Comparison of ENCODE assay signal across 8 cellular contexts in genomic region chr6:11232177-11232967, GRCh38. TPM values are rescaled to one million over a fixed set of nuclear protein-coding genes. Genes with fewer than 3 reads are reported as not detected.
DNase-seq lines count a peak whose midpoint lies in the region; ATAC-seq and TF ChIP-seq lines count a peak whose summit lies in the region.

TSS of gene NEDD9 (minus strand) at chr6:11232668. CDS start at chr6:11232515, 153 bp downstream.

- peaks cover 6% of the 10 kb centered on the region for H3K36me3 Mint-ChIP-seq in activated CD4-positive, alpha-beta T cell treated with anti-CD3 and anti-CD28 coated beads for 36 hours (ENCODE audit: low read depth)

- peak; percentile 98 for ATAC-seq in HG03442 (IDR thresholded peaks at IDR 0.05; ENCODE audit: unreplicated experiment)
- ATAC-seq in activated CD4-positive, alpha-beta T cell treated with anti-CD3 and anti-CD28 coated beads for 36 hours, result peak; percentile 96

- peak within 1 kb of the TSS; percentile 74 for H3K4me3 ChIP-seq in choroid plexus epithelial cell (ENCODE audit: low read depth, low read length)

- DNase-seq in Ammon's horn (ENCODE audit: low spot score) (peak; percentile 98), GM19238 (ENCODE audit: insufficient read length, low spot score) (peak; percentile 94), NCI-H524 (lab: John Stamatoyannopoulos, UW) (peak; percentile 84 to 93), choroid plexus epithelial cell (ENCODE audit: low read depth) (peak; percentile 99), kidney glomerular epithelial cell (lab: John Stamatoyannopoulos, UW) (peak; percentile 94)
- DNase-seq in activated CD4-positive, alpha-beta T cell treated with anti-CD3 and anti-CD28 coated beads for 36 hours, result peak; percentile 97
- DNase-seq in stimulated activated CD4-positive, alpha-beta T cell treated with anti-CD3 and anti-CD28 coated beads, Interleukin-1b, Interleukin-23, amount 100 ng/mL, for 1 hour (ENCODE audit: low read depth in 2 of 2), result peak; percentile 77 to 78

- H3K4me3 Mint-ChIP-seq in activated CD4-positive, alpha-beta T cell treated with anti-CD3 and anti-CD28 coated beads for 36 hours, result peak within 1 kb of the TSS; percentile 81

- POLR2A ChIA-PET in activated CD4-positive, alpha-beta T cell treated with anti-CD3 and anti-CD28 coated beads for 36 hours (lab: Charles Lee), result interaction anchor here (0.5 to 1.6 kb wide), 4 partner anchors 14 to 219 kb away, joined by 3 to 5 read pairs (median 3); no protein-coding TSS in a partner anchor

- H3K4me1 Mint-ChIP-seq in activated CD4-positive, alpha-beta T cell treated with anti-CD3 and anti-CD28 coated beads for 36 hours, result peaks cover 65% of the 10 kb centered on the region

- H3K27ac Mint-ChIP-seq in activated CD4-positive, alpha-beta T cell treated with anti-CD3 and anti-CD28 coated beads for 36 hours, result peak within 1 kb of the TSS; percentile 95

- no peak for TF ChIP-seq CTCF in choroid plexus epithelial cell (conservative IDR thresholded peaks at IDR 0.05; ENCODE audit: low read depth, low read length)

- no peaks in the 10 kb centered on the region for H3K9me3 Mint-ChIP-seq in activated CD4-positive, alpha-beta T cell treated with anti-CD3 and anti-CD28 coated beads for 36 hours (ENCODE audit: low read depth)

- H3K27me3 Mint-ChIP-seq in activated CD4-positive, alpha-beta T cell treated with anti-CD3 and anti-CD28 coated beads for 36 hours, result no peaks in the 10 kb centered on the region

- CTCF ChIA-PET in activated CD4-positive, alpha-beta T cell treated with anti-CD3 and anti-CD28 coated beads for 36 hours (lab: Charles Lee), result interaction anchor here (0.6 to 1.7 kb wide), 8 partner anchors 16 to 264 kb away, joined by 3 to 6 read pairs (median 4); no protein-coding TSS in a partner anchor

- intact Hi-C loops in activated CD4-positive, alpha-beta T cell treated with anti-CD3 and anti-CD28 coated beads for 36 hours (cut with DNase I, micrococcal nuclease), result loop anchor here (1.0 to 10.0 kb wide), 15 partner anchors 44 to 538 kb away; partner anchors contain the start of genes C6orf52 (in 1 of the 2), MAK (in 1 of the 2) and PAK1IP1 (in 1 of the 2)

RNA-seq across cellular contexts. Expression of gene NEDD9, which starts in this region (rescaled TPM):
- total RNA-seq in activated CD4-positive, alpha-beta T cell treated with anti-CD3 and anti-CD28 coated beads for 36 hours, result 10 to 100 TPM; 23.6 to 27.3 TPM

Comparison
In these comparisons a context has a peak if more than half of its experiments do, and no peak if none do; other contexts are left out.
1. Peak in every context shown above with its lines: DNase-seq, ATAC-seq and H3K4me3 ChIP-seq.